In genomic region chr16:3148256-3149192, GRCh38 we compare ENCODE assay signal across 1 cellular context.
A peak's percentile ranks its signal among the peaks of the same experiment; 100 is the strongest.
TF ChIP-seq lines count a peak whose summit lies in the region.

No MANE protein-coding gene starts in this region.

TF ChIP-seq in K562, 482 proteins besides CTCF, POLR2A, EP300 and RAD21:
- no peak for TF ChIP-seq SNIP1 (IDR thresholded peaks at IDR 0.05; ENCODE audit: low read depth)
- TF ChIP-seq HMG20A (CRISPR knock-in tag; conservative IDR thresholded peaks at IDR 0.05) = no peak
- no peak for TF ChIP-seq SREBF1 (IDR thresholded peaks at IDR 0.05; ENCODE audit: borderline replicate concordance, low read depth, low read length)
- TF ChIP-seq ZKSCAN1 (IDR thresholded peaks at IDR 0.05; ENCODE audit: low read depth, low read length) = peak; percentile 92
